25 cellular contexts compared by ENCODE assay signal in the genomic region with DNA sequence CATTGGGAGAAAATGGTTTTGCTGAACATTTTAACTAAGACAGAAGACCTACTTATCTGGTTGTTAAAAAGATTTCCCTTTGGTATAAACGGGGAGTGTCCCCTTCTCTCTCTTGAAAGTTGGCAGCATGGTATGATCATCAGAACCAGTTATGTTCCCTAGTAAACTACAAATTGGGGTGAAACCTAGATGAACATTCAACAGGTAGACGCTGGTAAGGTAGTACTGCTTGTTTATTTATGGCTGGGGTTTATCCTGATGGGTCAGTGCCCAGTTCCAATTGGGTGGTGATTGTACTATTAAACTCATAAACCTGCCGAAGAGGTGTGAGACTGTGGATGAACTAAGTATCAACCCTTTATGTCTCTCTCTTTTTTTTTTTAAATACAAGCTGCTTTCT.
"Had no signal": no experiment of that assay in that cellular context is flagged by ENCODE, and none has a peak within 500 bp of the region (broad histone marks: within the 10 kb centered on the region; RNA-seq: fewer than 3 reads in every experiment).

No MANE protein-coding gene starts in this region.

- DNase-seq: stimulated activated CD4-positive, alpha-beta T cell treated with anti-CD3 and anti-CD28 coated beads, Interleukin-2, amount 100 ng/mL, for 48 hours; stimulated activated CD4-positive, alpha-beta T cell treated with anti-CD3 and anti-CD28 coated beads, Interleukin-4, amount 100 ng/mL, for 1 hour; stimulated activated CD4-positive, alpha-beta T cell treated with anti-CD3 and anti-CD28 coated beads, Interleukin-4, amount 100 ng/mL, for 24 hours; stimulated activated CD4-positive, alpha-beta T cell treated with anti-CD3 and anti-CD28 coated beads, Interleukin-4, amount 100 ng/mL, for 4 hours; stimulated activated CD8-positive, alpha-beta memory T cell treated with anti-CD3 and anti-CD28 coated beads, Interleukin-4, amount 100 ng/mL, for 48 hours; stimulated activated naive B cell treated with anti-CD40 and anti-IgM and Interleukin-4, amounts not matched to agents 10 μg/mL and 1 μg/mL and 100 μg/mL, for 72 hours; stimulated activated naive CD4-positive, alpha-beta T cell; stimulated activated naive CD4-positive, alpha-beta T cell treated with Interleukin-2 at 50 U/mL for 16 hours; stimulated activated naive CD8-positive, alpha-beta T cell treated with anti-CD3 and anti-CD28 coated beads, Interleukin-15, amount 100 ng/mL, for 72 hours; stimulated activated naive CD8-positive, alpha-beta T cell treated with anti-CD3 and anti-CD28 coated beads, Interleukin-15, Interleukin-2, amounts not matched to agents 100 U/mL and 50 U/mL, for 24 hours; stomach; substantia nigra; thyroid gland; tibial artery; transverse colon; upper lobe of left lung; upper lobe of right lung; uterus had no signal

- H3K4me3 ChIP-seq: stomach, suprapubic skin, thoracic aorta, thyroid gland, tibial artery, tibial nerve, transverse colon, upper lobe of left lung, upper lobe of right lung, uterus, vagina had no signal

- H3K27ac ChIP-seq: stomach, suprapubic skin, thoracic aorta, thyroid gland, tibial artery, transverse colon, upper lobe of left lung, upper lobe of right lung, vagina had no signal

- H3K27me3 ChIP-seq: stomach, suprapubic skin, thyroid gland, tibial artery, transverse colon, upper lobe of left lung, upper lobe of right lung, uterus, vagina had no signal

- ATAC-seq: stimulated activated effector memory CD8-positive, alpha-beta T cell treated with anti-CD3 and anti-CD28 coated beads, Interleukin-12 subunit alpha, Interleukin-12 subunit beta, amount 100 ng/mL, for 72 hours; stimulated activated memory B cell treated with anti-CD40 and anti-IgM and Interleukin-4, amounts not matched to agents 10 μg/mL and 1 μg/mL and 100 μg/mL, for 72 hours; stimulated activated naive B cell treated with anti-CD40 and anti-IgM and Interleukin-4, amounts not matched to agents 10 μg/mL and 1 μg/mL and 100 μg/mL, for 72 hours; stimulated activated naive CD8-positive, alpha-beta T cell treated with anti-CD3 and anti-CD28 coated beads, Interleukin-15, amount 100 ng/mL, for 72 hours; stimulated activated naive CD8-positive, alpha-beta T cell treated with anti-CD3 and anti-CD28 coated beads, Interleukin-15, Interleukin-2, amounts not matched to agents 100 U/mL and 50 U/mL, for 24 hours; upper lobe of right lung had no signal

- H3K36me3 ChIP-seq: suprapubic skin, thoracic aorta, thyroid gland, tibial artery, tibial nerve, transverse colon, upper lobe of left lung, upper lobe of right lung, uterus, vagina had no signal

- H3K4me1 ChIP-seq: thyroid gland, tibial artery, tibial nerve, transverse colon, upper lobe of left lung, upper lobe of right lung, vagina had no signal

- FAIRE-seq: urothelium cell line had no signal

- H3K9me3 ChIP-seq: stomach, suprapubic skin, thoracic aorta, thyroid gland, tibial artery, tibial nerve, transverse colon, upper lobe of left lung, upper lobe of right lung, uterus, vagina had no signal
